17 cellular contexts compared by ENCODE assay signal in genomic region chr11:32267679-32268187, GRCh38.
DNase-seq lines count a peak whose midpoint lies in the region; ATAC-seq and TF ChIP-seq lines count a peak whose summit lies in the region.
"Had no signal": no experiment of that assay in that cellular context is flagged by ENCODE, and none has a peak within 500 bp of the region (broad histone marks: within the 10 kb centered on the region; RNA-seq: fewer than 3 reads in every experiment).

No MANE protein-coding gene starts in this region.

- WGBS in esophagus muscularis mucosa, result 73% methylated on average over 7 of the region's 7 CpGs

- H3K27ac ChIP-seq in A673 (ENCODE audit: low read depth, low read length, poor library complexity, severe bottlenecking) (no peak overlapping the region), GM23338 (ENCODE audit: low read depth) (no peak overlapping the region), esophagus muscularis mucosa (replicated peaks in 1 of 4) (no peak overlapping the region), right atrium auricular region (no peak overlapping the region)

- peak; percentile 21; the same call in 1 of the 2 replicates for TF ChIP-seq CTCF in A673 (conservative IDR thresholded peaks at IDR 0.05; ENCODE audit: low read depth, low read length)
- TF ChIP-seq CTCF in GM23338 (conservative IDR thresholded peaks at IDR 0.05; ENCODE audit: low read depth in 2 of 2), result no peak
- TF ChIP-seq CTCF in esophagus muscularis mucosa (IDR thresholded peaks at IDR 0.05), result no peak
- no peak for TF ChIP-seq CTCF in right atrium auricular region (IDR thresholded peaks at IDR 0.05)

- H3K27me3 Mint-ChIP-seq in GM23338 (ENCODE audit: insufficient read depth, low read depth, poor library complexity), result peaks cover 9% of the 10 kb centered on the region
- H3K27me3 Mint-ChIP-seq in activated T-helper 17 cell treated with anti-CD3 and anti-CD28 coated beads, Interleukin-2, amount 50 U/mL, for 72 hours, result peaks cover 27% of the 10 kb centered on the region

- H3K9me3 ChIP-seq in A673 (ENCODE audit: low read depth, low read length, poor library complexity, severe bottlenecking), result no peaks in the 10 kb centered on the region
- H3K9me3 ChIP-seq in esophagus muscularis mucosa, result no peaks in the 10 kb centered on the region
- no peaks in the 10 kb centered on the region for H3K9me3 ChIP-seq in right atrium auricular region

- peaks cover 10% of the 10 kb centered on the region for H3K4me1 ChIP-seq in A673 (ENCODE audit: insufficient read depth, low read length, poor library complexity, severe bottlenecking)
- peaks cover 6% of the 10 kb centered on the region; the same call in 1 of the 2 replicates for H3K4me1 ChIP-seq in GM23338 (ENCODE audit: insufficient read depth)
- H3K4me1 ChIP-seq in esophagus muscularis mucosa, result no peaks in the 10 kb centered on the region
- H3K4me1 ChIP-seq in right atrium auricular region, result no peaks in the 10 kb centered on the region

- no peaks in the 10 kb centered on the region for H3K9me2 ChIP-seq in GM23338 (ENCODE audit: insufficient read depth)

- no peaks in the 10 kb centered on the region; the same call in 2 of the 3 replicates for H3K9me3 Mint-ChIP-seq in GM23338
- H3K9me3 Mint-ChIP-seq in activated T-helper 17 cell treated with anti-CD3 and anti-CD28 coated beads, Interleukin-2, amount 50 U/mL, for 72 hours, result no peaks in the 10 kb centered on the region
- H3K9me3 Mint-ChIP-seq: CD4-positive, alpha-beta T cell had no signal

- H4K20me1 ChIP-seq in GM23338 (replicated peaks; ENCODE audit: insufficient read depth), result no peaks in the 10 kb centered on the region

- no peak overlapping the region for H3K4me3 Mint-ChIP-seq in GM23338
- no peak overlapping the region for H3K4me3 Mint-ChIP-seq in activated T-helper 17 cell treated with anti-CD3 and anti-CD28 coated beads, Interleukin-2, amount 50 U/mL, for 72 hours
- H3K4me3 Mint-ChIP-seq: B cell; CD4-positive, alpha-beta T cell; IgD-negative memory B cell had no signal

- ATAC-seq in GM23338, result no peak
- peak; percentile 11 for ATAC-seq in activated T-helper 17 cell treated with anti-CD3 and anti-CD28 coated beads, Interleukin-2, amount 50 U/mL, for 72 hours (replicated peaks)
- no peak for ATAC-seq in HG03571 (IDR thresholded peaks at IDR 0.05; ENCODE audit: unreplicated experiment)
- ATAC-seq: HCT116 had no signal

- DNase-seq in A673 (ENCODE audit: low spot score) (peak; percentile 61), GM23338 (ENCODE audit: low spot score) (no peak), esophagus muscularis mucosa (ENCODE audit: extremely low spot score) (peak; percentile 79), right atrium auricular region (ENCODE audit: low spot score) (no peak), NCI-H774 (lab: John Stamatoyannopoulos, UW) (no peak), GF-D8 (lab: John Stamatoyannopoulos, UW) (no peak)
- DNase-seq: C1 segment of cervical spinal cord; Calu3; CD4-positive, alpha-beta T cell; DMS 273 treated with DMSO at 0.1 percent for 48 hours; DMS79; GDM1 had no signal

- H3F3A ChIP-seq in GM23338 (replicated peaks; ENCODE audit: low read depth), result no peaks in the 10 kb centered on the region

- H3K27me3 ChIP-seq in A673 (replicated peaks; ENCODE audit: insufficient read depth, low read depth, low read length, poor library complexity), result no peaks in the 10 kb centered on the region
- no peaks in the 10 kb centered on the region for H3K27me3 ChIP-seq in GM23338 (ENCODE audit: insufficient read depth)
- H3K27me3 ChIP-seq in esophagus muscularis mucosa, result no peaks in the 10 kb centered on the region
- no peaks in the 10 kb centered on the region for H3K27me3 ChIP-seq in right atrium auricular region

- H3K27ac Mint-ChIP-seq in GM23338, result no peak overlapping the region
- no peak overlapping the region for H3K27ac Mint-ChIP-seq in activated T-helper 17 cell treated with anti-CD3 and anti-CD28 coated beads, Interleukin-2, amount 50 U/mL, for 72 hours
- H3K27ac Mint-ChIP-seq: B cell; CD4-positive, alpha-beta T cell; IgD-negative memory B cell had no signal

- H3K4me3 ChIP-seq in A673 (ENCODE audit: low read depth, low read length, poor library complexity, severe bottlenecking) (no peak overlapping the region), GM23338 (no peak overlapping the region), esophagus muscularis mucosa (no peak overlapping the region), right atrium auricular region (no peak overlapping the region)

- no TSS peak for BruUV-seq in A673 (replicated peaks; lab: Mats Ljungman, UMichigan)

- peak overlapping the region; percentile 66 for H2AFZ ChIP-seq in GM23338

- no peaks in the 10 kb centered on the region for H3K79me2 ChIP-seq in GM23338 (replicated peaks; ENCODE audit: insufficient read depth)

- peaks cover 4% of the 10 kb centered on the region for H3K4me1 Mint-ChIP-seq in GM23338
- H3K4me1 Mint-ChIP-seq in activated T-helper 17 cell treated with anti-CD3 and anti-CD28 coated beads, Interleukin-2, amount 50 U/mL, for 72 hours, result no peaks in the 10 kb centered on the region
- H3K4me1 Mint-ChIP-seq: B cell, IgD-negative memory B cell had no signal

- TF ChIP-seq POLR2A in esophagus muscularis mucosa (IDR thresholded peaks at IDR 0.05; ENCODE audit: low read depth), result no peak

- CTCF ChIA-PET in A673 (lab: Charles Lee), result interaction anchor here (0.6 kb wide), 1 partner anchor 43 kb away, joined by 4 read pairs; no protein-coding TSS in a partner anchor

- POLR2A ChIA-PET in A673 (lab: Charles Lee; ENCODE audit: low non-redundant PET), result no interaction called here

- H3K4me2 ChIP-seq in GM23338, result no peak overlapping the region

- intact Hi-C loops in A673 (cut with micrococcal nuclease; ENCODE audit: unreplicated experiment), result no loop called here
- intact Hi-C loops in esophagus muscularis mucosa (cut with DNase I), result no loop called here

- no peak for TF ChIP-seq EP300 in esophagus muscularis mucosa (IDR thresholded peaks at IDR 0.05)

- H3K36me3 ChIP-seq in A673 (ENCODE audit: insufficient read depth, low read length, poor library complexity, severe bottlenecking) (no peaks in the 10 kb centered on the region), GM23338 (ENCODE audit: insufficient read depth) (no peaks in the 10 kb centered on the region), esophagus muscularis mucosa (no peaks in the 10 kb centered on the region), right atrium auricular region (no peaks in the 10 kb centered on the region)

- H3K36me3 Mint-ChIP-seq in GM23338 (ENCODE audit: low read depth), result no peaks in the 10 kb centered on the region
- H3K36me3 Mint-ChIP-seq in activated T-helper 17 cell treated with anti-CD3 and anti-CD28 coated beads, Interleukin-2, amount 50 U/mL, for 72 hours (ENCODE audit: low read depth), result no peaks in the 10 kb centered on the region
- H3K36me3 Mint-ChIP-seq: IgD-negative memory B cell had no signal

TF ChIP-seq in GM23338, 12 proteins besides CTCF, POLR2A, EP300 and RAD21:
- TF ChIP-seq EZH2phosphoT487 (IDR thresholded peaks at IDR 0.05; ENCODE audit: unreplicated experiment) (no peak), EZH2 (IDR thresholded peaks at IDR 0.05; ENCODE audit: low read depth, unreplicated experiment) (no peak), NANOG (IDR thresholded peaks at IDR 0.05; ENCODE audit: borderline replicate concordance) (no peak), POLR2AphosphoS5 (IDR thresholded peaks at IDR 0.05; ENCODE audit: low read depth) (no peak), ETS1 (IDR thresholded peaks at IDR 0.05) (no peak), CREB1 (CRISPR knock-in tag; IDR thresholded peaks at IDR 0.05; ENCODE audit: low read depth) (no peak)
TF ChIP-seq in GM23338: peak in this region for 0.

Comparison
In these comparisons a context has a peak if more than half of its experiments do, and no peak if none do; other contexts are left out.
1. DNase-seq: peak in A673 (single experiment) and esophagus muscularis mucosa (single experiment); none in GM23338 (single experiment), right atrium auricular region (single experiment), NCI-H774 (single experiment) and GF-D8 (single experiment).